Comparison of ENCODE assay signal across 10 cellular contexts in the genomic region with DNA sequence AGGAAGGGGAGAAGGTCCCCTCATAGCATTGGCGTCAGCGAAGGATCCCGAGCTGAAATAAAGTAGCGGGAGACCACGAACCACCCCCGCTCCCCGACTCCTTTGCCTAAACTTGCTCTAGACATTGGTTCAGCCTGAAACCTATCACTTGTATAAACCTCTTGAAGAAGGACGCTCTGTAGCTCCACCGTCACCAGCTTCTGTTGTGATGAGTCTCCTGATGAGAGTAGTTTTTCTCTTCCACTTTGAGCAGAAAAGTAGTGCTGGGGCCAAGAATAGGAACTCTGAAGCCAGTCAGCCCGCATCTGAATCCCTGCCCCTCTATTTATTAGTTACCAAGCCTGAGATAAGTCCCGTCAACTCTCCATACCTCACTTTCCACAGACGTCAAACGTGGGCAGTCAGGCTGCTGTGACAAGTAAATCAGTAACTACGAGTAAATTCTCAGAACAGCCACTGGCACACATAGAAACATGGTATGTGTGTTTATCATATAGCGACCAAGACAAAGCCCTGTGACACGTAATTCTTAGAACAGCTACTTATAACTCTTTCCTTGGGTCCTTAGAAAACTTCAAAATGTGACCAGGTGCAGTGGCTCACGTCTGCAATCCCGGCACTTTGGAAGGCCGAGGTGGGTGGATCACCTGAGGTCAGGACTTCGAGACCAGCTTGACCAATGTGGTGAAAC.
A peak's percentile ranks its signal among the peaks of the same experiment; 100 is the strongest.
DNase-seq lines count a peak whose midpoint lies in the region; ATAC-seq, FAIRE-seq and TF ChIP-seq lines count a peak whose summit lies in the region.
"Had no signal": no experiment of that assay in that cellular context is flagged by ENCODE, and none has a peak within 500 bp of the region (broad histone marks: within the 10 kb centered on the region; RNA-seq: fewer than 3 reads in every experiment).

No MANE protein-coding gene starts in this region.

- no peaks in the 10 kb centered on the region for H3K27me3 Mint-ChIP-seq in activated T-cell treated with anti-CD3 and anti-CD28 coated beads, Interleukin-2, amount 50 U/mL, for 72 hours (ENCODE audit: low read depth)

- peaks cover 0 to 2% of the 10 kb centered on the region in 2 donors for H3K9me3 Mint-ChIP-seq in activated T-cell treated with anti-CD3 and anti-CD28 coated beads, Interleukin-2, amount 50 U/mL, for 72 hours

- H3K27ac ChIP-seq in left lung = no peak overlapping the region
- no peak overlapping the region for H3K27ac ChIP-seq in esophagus muscularis mucosa (replicated peaks in 1 of 4)
- H3K27ac ChIP-seq: ovary, upper lobe of left lung had no signal

- TF ChIP-seq CTCF in D721Med (IDR thresholded peaks at IDR 0.05; ENCODE audit: insufficient read depth, missing control alignments) = no peak
- TF ChIP-seq CTCF in left lung (IDR thresholded peaks at IDR 0.05) = no peak
- no peak for TF ChIP-seq CTCF in esophagus muscularis mucosa (IDR thresholded peaks at IDR 0.05)

- H3K4me1 ChIP-seq in left lung (no peaks in the 10 kb centered on the region), esophagus muscularis mucosa (peaks cover 0 to 11% (median 8%) of the 10 kb centered on the region in 4 donors)
- H3K4me1 ChIP-seq: upper lobe of left lung had no signal

- no peaks in the 10 kb centered on the region for H3K9me3 ChIP-seq in left lung
- H3K9me3 ChIP-seq in esophagus muscularis mucosa = no peaks in the 10 kb centered on the region
- H3K9me3 ChIP-seq: ovary, upper lobe of left lung had no signal

- H3K27me3 ChIP-seq in left lung (no peaks in the 10 kb centered on the region), esophagus muscularis mucosa (no peaks in the 10 kb centered on the region)
- H3K27me3 ChIP-seq: ovary, upper lobe of left lung had no signal

- intact Hi-C loops in left lung (cut with DNase I) (no loop called here), esophagus muscularis mucosa (cut with DNase I) (loop anchor here (5.0 kb wide), 1 partner anchor 39 kb away; no protein-coding TSS in a partner anchor)

- H3K4me1 Mint-ChIP-seq in activated T-cell treated with anti-CD3 and anti-CD28 coated beads, Interleukin-2, amount 50 U/mL, for 72 hours (ENCODE audit: low read depth) = peaks cover 78% of the 10 kb centered on the region

- H3K4me3 Mint-ChIP-seq in activated T-cell treated with anti-CD3 and anti-CD28 coated beads, Interleukin-2, amount 50 U/mL, for 72 hours = peak overlapping the region; percentile 62 to 78

- 97% methylated on average over 20 of the region's 20 CpGs for WGBS in esophagus muscularis mucosa

- FAIRE-seq in D721Med (lab: Jason Lieb, UNC) = peak; percentile 90

- peaks cover 6 to 26% of the 10 kb centered on the region in 2 donors for H3K36me3 Mint-ChIP-seq in activated T-cell treated with anti-CD3 and anti-CD28 coated beads, Interleukin-2, amount 50 U/mL, for 72 hours (ENCODE audit: insufficient read depth in 2 of 2)

- no peak overlapping the region for H3K4me3 ChIP-seq in left lung
- no peak overlapping the region for H3K4me3 ChIP-seq in esophagus muscularis mucosa
- H3K4me3 ChIP-seq: ovary, upper lobe of left lung had no signal

- no peak for TF ChIP-seq EP300 in esophagus muscularis mucosa (IDR thresholded peaks at IDR 0.05)

- no peak for TF ChIP-seq POLR2A in esophagus muscularis mucosa (IDR thresholded peaks at IDR 0.05; ENCODE audit: low read depth)

- ATAC-seq in GM19372 (IDR thresholded peaks at IDR 0.05; ENCODE audit: low read depth, unreplicated experiment) = peak; percentile 72
- peak; percentile 75 for ATAC-seq in HG03095 (IDR thresholded peaks at IDR 0.05; ENCODE audit: unreplicated experiment)
- peak; percentile 81 for ATAC-seq in activated T-cell treated with anti-CD3 and anti-CD28 coated beads, Interleukin-2, amount 50 U/mL, for 72 hours (replicated peaks in 1 of 2)
- ATAC-seq in left lung = no peak

- DNase-seq in D721Med (ENCODE audit: insufficient read length, low spot score) (no peak), NCI-H774 (lab: John Stamatoyannopoulos, UW) (no peak), left lung (no peak), inferior parietal cortex (ENCODE audit: extremely low spot score) (no peak), esophagus muscularis mucosa (ENCODE audit: extremely low spot score) (no peak)
- DNase-seq in activated T-cell treated with anti-CD3 and anti-CD28 coated beads, Interleukin-2, amount 50 U/mL, for 72 hours = peak; percentile 71 to 72
- DNase-seq: ovary, upper lobe of left lung had no signal

- peak overlapping the region; percentile 95 for H3K27ac Mint-ChIP-seq in activated T-cell treated with anti-CD3 and anti-CD28 coated beads, Interleukin-2, amount 50 U/mL, for 72 hours

- H3K36me3 ChIP-seq in left lung = no peaks in the 10 kb centered on the region
- H3K36me3 ChIP-seq in esophagus muscularis mucosa = no peaks in the 10 kb centered on the region
- H3K36me3 ChIP-seq: ovary, upper lobe of left lung had no signal

Comparison
In these comparisons a context has a peak if more than half of its experiments do, and no peak if none do; other contexts are left out.
1. DNase-seq: peak in activated T-cell treated with anti-CD3 and anti-CD28 coated beads, Interleukin-2, amount 50 U/mL, for 72 hours (2 of 2); none in D721Med (single experiment), NCI-H774 (single experiment), left lung (0 of 2), inferior parietal cortex (single experiment) and esophagus muscularis mucosa (single experiment).